1 cellular context compared by ENCODE assay signal in genomic region chr1:21924503-21925005, GRCh38.
TF ChIP-seq lines count a peak whose summit lies in the region.

No MANE protein-coding gene starts in this region.

TF ChIP-seq in K562, 482 proteins besides CTCF, POLR2A, EP300 and RAD21 (continued from another document and continues in another):
- TF ChIP-seq ZNF592 (IDR thresholded peaks at IDR 0.05) (no peak), MAX (CRISPR knock-in tag; IDR thresholded peaks at IDR 0.05) (peak; percentile 37), ZFP91 (CRISPR knock-in tag; IDR thresholded peaks at IDR 0.05) (no peak), GATAD2A (IDR thresholded peaks at IDR 0.05) (no peak), HDAC3 (IDR thresholded peaks at IDR 0.05; ENCODE audit: borderline replicate concordance, partially characterized antibody) (no peak), ILK (tag; IDR thresholded peaks at IDR 0.05; ENCODE audit: borderline replicate concordance, low read depth) (no peak), ZNF695 (CRISPR knock-in tag; IDR thresholded peaks at IDR 0.05) (no peak), PKNOX1 (IDR thresholded peaks at IDR 0.05) (no peak), SRSF7 (optimal IDR thresholded peaks at IDR 0.05; ENCODE audit: low read depth, low read length) (no peak), ETS2 (tag; IDR thresholded peaks at IDR 0.05; ENCODE audit: borderline replicate concordance, poor library complexity, severe bottlenecking) (no peak), CREM (IDR thresholded peaks at IDR 0.05; ENCODE audit: low read depth) (no peak; the same call in 1 of the 2 replicates), KDM1A (IDR thresholded peaks at IDR 0.05) (no peak), KHSRP (IDR thresholded peaks at IDR 0.05) (no peak), ZNF408 (CRISPR knock-in tag; IDR thresholded peaks at IDR 0.05; ENCODE audit: low read depth) (no peak), SMAD3 (CRISPR knock-in tag; conservative IDR thresholded peaks at IDR 0.05) (0 out of 2 replicates have a peak, but pooled peaks have one; percentile 28), CGGBP1 (CRISPR knock-in tag; IDR thresholded peaks at IDR 0.05) (no peak), COPS2 (conservative IDR thresholded peaks at IDR 0.05) (no peak), JUND (IDR thresholded peaks at IDR 0.05; ENCODE audit: borderline replicate concordance, low read depth, low read length) (0 out of 2 replicates have a peak, but pooled peaks have one; percentile 23), JUND (tag; IDR thresholded peaks at IDR 0.05; ENCODE audit: borderline replicate concordance, low read depth, low read length) (no peak), ZNF583 (CRISPR knock-in tag; IDR thresholded peaks at IDR 0.05) (no peak), ZNF77 (CRISPR knock-in tag; IDR thresholded peaks at IDR 0.05) (no peak), CBX8 (IDR thresholded peaks at IDR 0.05; ENCODE audit: borderline replicate concordance, extremely low read depth, low read depth, low read length, poor library complexity, severe bottlenecking) (no peak), CBFA2T2 (conservative IDR thresholded peaks at IDR 0.05) (no peak), ZBTB1 (CRISPR knock-in tag; IDR thresholded peaks at IDR 0.05; ENCODE audit: borderline replicate concordance, low read depth) (no peak), ZNF696 (CRISPR knock-in tag; conservative IDR thresholded peaks at IDR 0.05) (no peak), GTF3C2 (IDR thresholded peaks at IDR 0.05; ENCODE audit: borderline replicate concordance, extremely low read depth, insufficient read length) (no peak), ZNF449 (CRISPR knock-in tag; IDR thresholded peaks at IDR 0.05) (no peak), MAFF (IDR thresholded peaks at IDR 0.05; ENCODE audit: low read length) (0 out of 2 replicates have a peak, but pooled peaks have one; percentile 6), SIN3A (IDR thresholded peaks at IDR 0.05; ENCODE audit: borderline replicate concordance in 2 of 2, control insufficient read depth in 1 of 2, low read depth in 2 of 2, low read length in 2 of 2) (no peak), DPF2 (IDR thresholded peaks at IDR 0.05) (peak; percentile 28; the same call in 1 of the 2 replicates), HDAC6 (IDR thresholded peaks at IDR 0.05; ENCODE audit: low read depth, low read length) (no peak), NR4A1 (CRISPR knock-in tag; IDR thresholded peaks at IDR 0.05) (no peak), NR4A1 (tag; IDR thresholded peaks at IDR 0.05) (no peak), ZNF785 (CRISPR knock-in tag; IDR thresholded peaks at IDR 0.05) (no peak), ASH1L (IDR thresholded peaks at IDR 0.05; ENCODE audit: borderline replicate concordance, low read depth, partially characterized antibody) (no peak), ZNF143 (CRISPR knock-in tag; IDR thresholded peaks at IDR 0.05) (no peak), SMARCA5 (IDR thresholded peaks at IDR 0.05) (no peak), TARDBP (IDR thresholded peaks at IDR 0.05) (no peak), ZNF561 (CRISPR knock-in tag; conservative IDR thresholded peaks at IDR 0.05) (no peak), SLC30A9 (CRISPR knock-in tag; IDR thresholded peaks at IDR 0.05) (no peak), ZBTB33 (CRISPR knock-in tag; IDR thresholded peaks at IDR 0.05) (no peak), ZNF79 (CRISPR knock-in tag; IDR thresholded peaks at IDR 0.05; ENCODE audit: low read depth) (no peak), OTX1 (CRISPR knock-in tag; IDR thresholded peaks at IDR 0.05) (0 out of 2 replicates have a peak, but pooled peaks have one; percentile 33), ERF (CRISPR knock-in tag; IDR thresholded peaks at IDR 0.05) (no peak), ZBTB8A (IDR thresholded peaks at IDR 0.05; ENCODE audit: partially characterized antibody) (no peak), LCOR (CRISPR knock-in tag; IDR thresholded peaks at IDR 0.05) (no peak), MEIS2 (IDR thresholded peaks at IDR 0.05; ENCODE audit: partially characterized antibody) (no peak), RBM25 (IDR thresholded peaks at IDR 0.05; ENCODE audit: low read depth, low read length, severe bottlenecking) (peak; percentile 25), CBFB (CRISPR knock-in tag; IDR thresholded peaks at IDR 0.05) (no peak), ZFP36 (IDR thresholded peaks at IDR 0.05; ENCODE audit: low read depth, low read length, partially characterized antibody) (peak; percentile 38), VEZF1 (CRISPR knock-in tag; IDR thresholded peaks at IDR 0.05) (no peak), CCAR2 (IDR thresholded peaks at IDR 0.05; ENCODE audit: low read depth, low read length) (no peak), ZFP1 (CRISPR knock-in tag; IDR thresholded peaks at IDR 0.05) (no peak), CREB3L1 (IDR thresholded peaks at IDR 0.05; ENCODE audit: borderline replicate concordance, low read depth) (no peak), SNIP1 (IDR thresholded peaks at IDR 0.05; ENCODE audit: low read depth) (no peak)
